In genomic region chr19:55632463-55632834, GRCh38 we compare ENCODE assay signal across 2 cellular contexts.
TF ChIP-seq lines count a peak whose summit lies in the region.

No MANE protein-coding gene starts in this region.

TF ChIP-seq in Ishikawa, 13 proteins besides CTCF, POLR2A, EP300 and RAD21:
- TF ChIP-seq TEAD4 (IDR thresholded peaks at IDR 0.05) (no peak), USF1 (IDR thresholded peaks at IDR 0.05) (no peak)

TF ChIP-seq in H1, 55 proteins besides CTCF, POLR2A, EP300 and RAD21:
- TF ChIP-seq SIN3A (conservative IDR thresholded peaks at IDR 0.05 in 1 of 2, IDR thresholded peaks at IDR 0.05 in 1 of 2; ENCODE audit: low read depth in 1 of 2, low read length in 2 of 2) (peak in 1 of 2 experiments; percentile 77; a peak in 1 of 4 replicates), EZH2 (IDR thresholded peaks at IDR 0.05; ENCODE audit: low read depth, low read length, severe bottlenecking) (no peak)
